8 cellular contexts compared by ENCODE assay signal in the genomic region with DNA sequence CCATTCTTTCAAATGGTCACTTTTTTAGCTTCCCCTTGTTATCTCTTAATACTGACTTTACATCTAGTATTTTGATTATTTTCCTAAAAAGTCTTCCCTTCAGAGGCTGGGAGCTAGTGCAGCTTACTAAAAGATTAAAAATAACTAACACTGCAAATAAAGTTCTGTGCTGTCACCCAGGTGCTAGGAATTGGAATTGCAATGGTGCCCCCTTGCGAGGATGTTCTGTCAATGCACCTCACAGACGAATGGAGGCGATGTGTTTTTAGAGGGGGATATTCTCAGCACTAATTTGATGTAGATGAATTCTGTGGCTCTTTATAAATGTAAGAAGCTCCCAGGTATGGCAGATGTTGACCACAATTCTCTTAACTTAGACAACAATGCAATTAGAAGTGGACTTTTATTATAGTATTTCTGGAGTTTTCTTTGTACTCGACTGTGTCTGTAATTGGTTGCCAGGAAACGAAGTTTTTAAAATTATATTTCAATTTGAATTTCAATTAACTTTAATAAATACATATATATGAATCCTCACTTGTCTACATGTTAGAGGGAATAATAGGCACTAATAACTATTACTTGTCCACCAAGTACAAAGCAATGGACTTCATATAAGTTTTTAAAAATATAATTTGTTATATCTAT. TPM values are rescaled to one million over a fixed set of nuclear protein-coding genes. Genes with fewer than 3 reads are reported as not detected.
DNase-seq lines count a peak whose midpoint lies in the region; ATAC-seq and TF ChIP-seq lines count a peak whose summit lies in the region.

No MANE protein-coding gene starts in this region.

- TF ChIP-seq CTCF in brain microvascular endothelial cell (IDR thresholded peaks at IDR 0.05; ENCODE audit: low read depth, low read length, missing control alignments) = peak; percentile 91

- H3K36me3 Mint-ChIP-seq in T-helper 17 cell (ENCODE audit: low read depth) = peaks cover 2% of the 10 kb centered on the region

- ATAC-seq in GM21367 (IDR thresholded peaks at IDR 0.05; ENCODE audit: unreplicated experiment) (peak; percentile 79), T-helper 17 cell (peak; percentile 53)

- in situ Hi-C loops in G401 (cut with HindIII; ENCODE audit: low sequenced_read_pairs) = no loop called here
- in situ Hi-C loops in brain microvascular endothelial cell (cut with HindIII; ENCODE audit: low pct_ligation_motif_present, low sequenced_read_pairs) = loop anchor here (25.0 kb wide), 1 partner anchor 1170 kb away; no protein-coding TSS in a partner anchor

- H3K4me1 Mint-ChIP-seq in T-helper 17 cell = peaks cover 5% of the 10 kb centered on the region

- H3K27ac Mint-ChIP-seq in T-helper 17 cell = no peak overlapping the region

- no peaks in the 10 kb centered on the region for H3K36me3 ChIP-seq in brain microvascular endothelial cell (replicated peaks)

- H3K4me3 ChIP-seq in brain microvascular endothelial cell (ENCODE audit: low read depth, low read length) = no peak overlapping the region

- no peak overlapping the region for H3K27ac ChIP-seq in brain microvascular endothelial cell

- DNase-seq in G401 (ENCODE audit: low spot score) = peak; percentile 31
- DNase-seq in HT-29 (ENCODE audit: low spot score) = peak; percentile 56
- peak; percentile 14 to 27 (median 17) for DNase-seq in T-helper 17 cell
- DNase-seq in brain microvascular endothelial cell = peak; percentile 49
- peak; percentile 82 for DNase-seq in inferior parietal cortex (ENCODE audit: extremely low spot score)
- DNase-seq in stimulated activated CD4-positive, alpha-beta T cell treated with anti-CD3 and anti-CD28 coated beads, Interleukin-1b, Interleukin-23, amount 100 ng/mL, for 4 hours (ENCODE audit: low read depth in 2 of 2) = peak; percentile 7 to 8
- no peak for DNase-seq in NCI-H2029 (lab: John Stamatoyannopoulos, UW)

- no peaks in the 10 kb centered on the region for H3K27me3 ChIP-seq in brain microvascular endothelial cell (replicated peaks)

- no peaks in the 10 kb centered on the region for H3K9me3 ChIP-seq in T-helper 17 cell (ENCODE audit: control insufficient read depth, low read length, poor library complexity, severe bottlenecking)

- H3K4me3 Mint-ChIP-seq in T-helper 17 cell = no peak overlapping the region

- H3K27me3 Mint-ChIP-seq in T-helper 17 cell = peaks cover 16% of the 10 kb centered on the region

RNA-seq across cellular contexts. Expression of a gene that starts 22.0 kb away (rescaled TPM):
- not detected in 2 replicates for total RNA-seq in G401 (2014; rRNA removed; shearing (Covaris generic))
- 0.05 and 0.25 TPM in 2 replicates for total RNA-seq in HT-29 (2014; rRNA removed; shearing (Covaris generic))
- not detected for total RNA-seq in T-helper 17 cell
